In genomic region chr10:124744688-124745055, GRCh38 we compare ENCODE assay signal across 8 cellular contexts. TPM values are rescaled to one million over a fixed set of nuclear protein-coding genes. Genes with fewer than 3 reads are reported as not detected.
DNase-seq lines count a peak whose midpoint lies in the region; ATAC-seq, FAIRE-seq and TF ChIP-seq lines count a peak whose summit lies in the region.

No MANE protein-coding gene starts in this region.

- no peak for FAIRE-seq in small intestine (lab: Jason Lieb, UNC)

- WGBS in small intestine, 3 donors, result 0 to 2% (median 1%) methylated on average over 8 of the region's 8 CpGs

- H3K4me1 ChIP-seq in HAP-1, result peaks cover 46% of the 10 kb centered on the region
- peaks cover 58% of the 10 kb centered on the region for H3K4me1 ChIP-seq in adipocyte (ENCODE audit: control insufficient read depth, insufficient read depth, low read length)
- peaks cover 30% of the 10 kb centered on the region for H3K4me1 ChIP-seq in iPS-15b (ENCODE audit: control insufficient read depth, insufficient read depth, low read length)
- peaks cover 0 to 5% of the 10 kb centered on the region in 2 donors for H3K4me1 ChIP-seq in small intestine (ENCODE audit: control insufficient read depth in 2 of 2, insufficient read depth in 1 of 2, low read depth in 1 of 2, low read length in 1 of 2)

- no peak for TF ChIP-seq CTCF in 22Rv1 (IDR thresholded peaks at IDR 0.05)

- H3K27ac ChIP-seq in 22Rv1, result peak overlapping the region; percentile 73
- peak overlapping the region; percentile 78 to 99 for H3K27ac ChIP-seq in small intestine (ENCODE audit: low read depth in 1 of 2, low read length in 1 of 2)

- in situ Hi-C loops in HAP-1 (cut with MboI; ENCODE audit: low sequenced_read_pairs), result loop anchor here (5.0 kb wide), 2 partner anchors 67 to 217 kb away; no protein-coding TSS in a partner anchor

- no peaks in the 10 kb centered on the region for H3K27me3 ChIP-seq in HAP-1 (ENCODE audit: low read depth)
- no peaks in the 10 kb centered on the region for H3K27me3 ChIP-seq in adipocyte (replicated peaks; ENCODE audit: control insufficient read depth, insufficient read depth, low read length)
- peaks cover 13% of the 10 kb centered on the region for H3K27me3 ChIP-seq in iPS-15b (ENCODE audit: control insufficient read depth, insufficient read depth, low read length)
- H3K27me3 ChIP-seq in small intestine (ENCODE audit: control insufficient read depth in 2 of 2, insufficient read depth in 2 of 2, low read length in 2 of 2), result no peaks in the 10 kb centered on the region

- peak overlapping the region; percentile 81 for H3K9ac ChIP-seq in adipocyte (ENCODE audit: low read length)
- no peak overlapping the region for H3K9ac ChIP-seq in iPS-15b (ENCODE audit: low read depth, low read length)

- H3K9me3 ChIP-seq in HAP-1 (no peaks in the 10 kb centered on the region), adipocyte (ENCODE audit: control insufficient read depth, low read length) (no peaks in the 10 kb centered on the region), iPS-15b (ENCODE audit: control insufficient read depth, insufficient read depth, low read length) (no peaks in the 10 kb centered on the region), small intestine (ENCODE audit: control insufficient read depth, low read depth) (no peaks in the 10 kb centered on the region)

- peak overlapping the region; percentile 22 for H3K4me3 ChIP-seq in HAP-1
- peak overlapping the region; percentile 77 for H3K4me3 ChIP-seq in adipocyte (ENCODE audit: low read length)
- peak overlapping the region; percentile 45 for H3K4me3 ChIP-seq in iPS-15b (ENCODE audit: low read depth, low read length)
- peak overlapping the region; percentile 78 to 99 for H3K4me3 ChIP-seq in small intestine (ENCODE audit: low read depth in 1 of 2, low read length in 2 of 2)

- DNase-seq in HAP-1 (ENCODE audit: low spot score in 2 of 2) (peak in 1 of 2 experiments; percentile 55), adipocyte (ENCODE audit: low read depth) (no peak), small intestine (no peak)
- no peak for DNase-seq in activated naive CD4-positive, alpha-beta T cell (lab: John Stamatoyannopoulos, UW)

- H3K36me3 ChIP-seq in HAP-1 (replicated peaks) (peaks cover 2% of the 10 kb centered on the region; the same call in 1 of the 2 replicates), adipocyte (ENCODE audit: control insufficient read depth, insufficient read depth, low read length, severe bottlenecking) (no peaks in the 10 kb centered on the region), iPS-15b (ENCODE audit: control insufficient read depth, insufficient read depth, low read length) (no peaks in the 10 kb centered on the region), small intestine (ENCODE audit: control insufficient read depth in 2 of 2, insufficient read depth in 2 of 2, low read length in 2 of 2) (no peaks in the 10 kb centered on the region)

- ATAC-seq in GM18907 (IDR thresholded peaks at IDR 0.05; ENCODE audit: unreplicated experiment) (no peak), HG03520 (IDR thresholded peaks at IDR 0.05; ENCODE audit: unreplicated experiment) (no peak)

RNA-seq across cellular contexts. Expression of gene FAM53B, which starts 0.5 kb away (rescaled TPM):
- 10 to 100 TPM; 15.1 to 30.2 (median 18.8) TPM for polyA plus RNA-seq in small intestine

RNA-seq across cellular contexts. Expression of gene EEF1AKMT2, which starts 47.0 kb away (rescaled TPM):
- polyA plus RNA-seq in small intestine, result 10 to 100 TPM in 2 of 3 donors, 1 to 10 TPM in 1; 9.6 to 13.2 (median 12.7) TPM

RNA-seq across cellular contexts. Expression of gene ABRAXAS2, which starts 56.9 kb away (rescaled TPM):
- 10 to 100 TPM in 2 of 3 donors, 1 to 10 TPM in 1; 7.0 to 11.2 (median 10.6) TPM for polyA plus RNA-seq in small intestine

Comparison
In these comparisons a context has a peak if more than half of its experiments do, and no peak if none do; other contexts are left out.
1. H3K4me3 ChIP-seq: peak in every context shown above with its lines; median percentile 88 in small intestine; 77 in adipocyte; 45 in iPS-15b; 22 in HAP-1.